12 cellular contexts compared by ENCODE assay signal in genomic region chr3:189714991-189715961, GRCh38.
DNase-seq lines count a peak whose midpoint lies in the region; ATAC-seq and TF ChIP-seq lines count a peak whose summit lies in the region.
"Had no signal": no experiment of that assay in that cellular context is flagged by ENCODE, and none has a peak within 500 bp of the region (broad histone marks: within the 10 kb centered on the region; RNA-seq: fewer than 3 reads in every experiment).

No MANE protein-coding gene starts in this region.

- peaks cover 32% of the 10 kb centered on the region for H3K9me3 ChIP-seq in PC-9 (ENCODE audit: insufficient read depth, low read depth)
- H3K9me3 ChIP-seq: breast epithelium had no signal

- H3K9me2 ChIP-seq in PC-9 (ENCODE audit: insufficient read depth) = no peaks in the 10 kb centered on the region

- DNase-seq in AG20443 (ENCODE audit: low spot score) = peak; percentile 59
- DNase-seq in PC-9 = no peak
- peak; percentile 27 for DNase-seq in foreskin melanocyte
- DNase-seq in COLO829 (ENCODE audit: low spot score) = no peak
- no peak for DNase-seq in DMS 273 treated with DMSO at 0.1 percent for 48 hours (lab: John Stamatoyannopoulos, UW)
- no peak for DNase-seq in activated naive CD4-positive, alpha-beta T cell treated with anti-CD3 and anti-CD28 coated beads, Interleukin-2, amount 50 U/mL, for 16 hours
- DNase-seq: activated CD4-positive, alpha-beta T cell treated with anti-CD3 and anti-CD28 coated beads for 48 hours; right cardiac atrium; stimulated activated naive CD4-positive, alpha-beta T cell had no signal

- H3K4me1 ChIP-seq in PC-9 (replicated peaks; ENCODE audit: insufficient read depth) = peaks cover 19% of the 10 kb centered on the region
- H3K4me1 ChIP-seq: breast epithelium had no signal

- intact Hi-C loops in PC-9 (cut with micrococcal nuclease; ENCODE audit: unreplicated experiment) = loop anchor here (5.0 kb wide), 1 partner anchor 42 kb away; no protein-coding TSS in a partner anchor

- H3K27ac ChIP-seq in PC-9 = no peak overlapping the region
- H3K27ac ChIP-seq: breast epithelium had no signal

- 0 out of 2 replicates have a peak, but pooled peaks cover 4% of the 10 kb centered on the region for H3F3A ChIP-seq in PC-9 (ENCODE audit: insufficient read depth, low read depth)

- no peak overlapping the region for H3K4me2 ChIP-seq in PC-9

- no peaks in the 10 kb centered on the region for H3K79me2 ChIP-seq in PC-9 (ENCODE audit: low read depth)

- ATAC-seq in GM19463 (IDR thresholded peaks at IDR 0.05; ENCODE audit: unreplicated experiment) = peak; percentile 41
- no peak for ATAC-seq in HG02852 (IDR thresholded peaks at IDR 0.05; ENCODE audit: unreplicated experiment)
- ATAC-seq: right cardiac atrium had no signal

- peak overlapping the region; percentile 17; the same call in 1 of the 2 replicates for H2AFZ ChIP-seq in PC-9

- BruUV-seq in PC-9 (replicated peaks; lab: Mats Ljungman, UMichigan) = no TSS peak

- H4K20me1 ChIP-seq in PC-9 (ENCODE audit: insufficient read depth) = no peaks in the 10 kb centered on the region

- POLR2A ChIA-PET in PC-9 (lab: Charles Lee; ENCODE audit: unreplicated experiment) = no interaction called here

- no peak for TF ChIP-seq CTCF in PC-9 (conservative IDR thresholded peaks at IDR 0.05)

- no peak overlapping the region for H3K4me3 ChIP-seq in PC-9
- H3K4me3 ChIP-seq: breast epithelium had no signal

- H3K36me3 ChIP-seq in PC-9 (ENCODE audit: low read depth) = no peaks in the 10 kb centered on the region
- H3K36me3 ChIP-seq: breast epithelium had no signal

- H3K27me3 ChIP-seq in PC-9 (ENCODE audit: insufficient read depth, low read depth) = no peaks in the 10 kb centered on the region
- H3K27me3 ChIP-seq: breast epithelium had no signal

- CTCF ChIA-PET in PC-9 (lab: Charles Lee) = interaction anchor here (1.0 kb wide), 1 partner anchor 233 kb away, joined by 4 read pairs; no protein-coding TSS in a partner anchor

Comparison
In these comparisons a context has a peak if more than half of its experiments do, and no peak if none do; other contexts are left out.
1. DNase-seq: peak in AG20443 (single experiment) and foreskin melanocyte (single experiment); none in PC-9 (0 of 2), COLO829 (single experiment), DMS 273 treated with DMSO at 0.1 percent for 48 hours (single experiment) and activated naive CD4-positive, alpha-beta T cell treated with anti-CD3 and anti-CD28 coated beads, Interleukin-2, amount 50 U/mL, for 16 hours (single experiment).